ENCODE assay signal across 7 cellular contexts in the genomic region with DNA sequence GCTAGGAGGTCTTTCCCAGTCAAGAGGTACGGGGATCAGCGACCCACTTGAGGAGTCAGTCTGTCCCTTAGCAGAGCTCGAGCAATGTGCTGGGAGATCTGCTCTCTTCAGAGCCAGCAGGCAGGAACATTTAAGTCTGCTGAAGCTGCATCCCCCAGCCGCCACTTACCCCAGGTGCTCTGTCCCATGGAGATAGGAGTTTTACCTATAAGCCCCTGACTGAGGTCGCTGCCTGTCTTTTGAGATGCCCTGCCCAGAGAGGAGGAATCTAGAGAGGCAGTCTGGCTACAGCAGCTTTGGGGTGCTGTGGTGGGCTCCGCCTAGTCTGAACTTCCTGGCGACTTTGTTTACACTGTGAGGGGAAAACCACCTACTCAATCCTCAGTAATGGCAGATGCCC.
"Had no signal": no experiment of that assay in that cellular context is flagged by ENCODE, and none has a peak within 500 bp of the region (broad histone marks: within the 10 kb centered on the region; RNA-seq: fewer than 3 reads in every experiment).

No MANE protein-coding gene starts in this region.

- ATAC-seq: HCT116 had no signal

- H3K36me3 ChIP-seq: HAP-1 had no signal

- H3K27ac ChIP-seq: GM23248 had no signal

- H3K9me3 ChIP-seq: HAP-1 had no signal

- H3K4me3 ChIP-seq: GM23248, HAP-1 had no signal

- DNase-seq: GM23248, GOT3, H7, HFFc6, IMR-90 had no signal
